Comparison of ENCODE assay signal across 8 cellular contexts in genomic region chr5:159965031-159965837, GRCh38. TPM values are rescaled to one million over a fixed set of nuclear protein-coding genes. Genes with fewer than 3 reads are reported as not detected.
DNase-seq lines count a peak whose midpoint lies in the region; ATAC-seq and TF ChIP-seq lines count a peak whose summit lies in the region.

No MANE protein-coding gene starts in this region.

- H3K27ac Mint-ChIP-seq in Caco-2 (ENCODE audit: unreplicated experiment), result no peak overlapping the region

- intact Hi-C loops in Caco-2 (cut with micrococcal nuclease; ENCODE audit: unreplicated experiment), result loop anchor here (1.0 kb wide), 1 partner anchor 521 kb away; no protein-coding TSS in a partner anchor

- H3K9me3 ChIP-seq in Caco-2, result no peaks in the 10 kb centered on the region

- H3K4me1 ChIP-seq in Caco-2, result no peaks in the 10 kb centered on the region

- H3K36me3 ChIP-seq in Caco-2 (ENCODE audit: control insufficient read depth, insufficient read depth, low read length), result no peaks in the 10 kb centered on the region

- CTCF ChIA-PET in Caco-2 (lab: Charles Lee), result interaction anchor here (0.6 to 1.0 kb wide), 2 partner anchors 22 to 26 kb away, joined by 3 to 4 read pairs; no protein-coding TSS in a partner anchor
- CTCF ChIA-PET in HEK293T (lab: Yijun Ruan, JAX), result interaction anchor here (0.5 to 1.9 kb wide), 4 partner anchors 12 to 520 kb away, joined by 4 read pairs; no protein-coding TSS in a partner anchor

- POLR2A ChIA-PET in Caco-2 (lab: Charles Lee), result no interaction called here
- POLR2A ChIA-PET in HEK293T (lab: Yijun Ruan, JAX), result no interaction called here

- no peak overlapping the region for H3K4me3 Mint-ChIP-seq in Caco-2 (ENCODE audit: unreplicated experiment)

- no peaks in the 10 kb centered on the region for H3K36me3 Mint-ChIP-seq in Caco-2 (ENCODE audit: insufficient read depth, unreplicated experiment)

- peak; percentile 44 to 48 for DNase-seq in Caco-2
- DNase-seq in HEK293T (ENCODE audit: extremely low spot score), result peak; percentile 65
- DNase-seq in epithelial cell of esophagus (ENCODE audit: low read depth), result peak; percentile 63
- peak; percentile 79 for DNase-seq in myocyte (ENCODE audit: low read depth)
- no peak for DNase-seq in mesenteric fat pad (ENCODE audit: low spot score)
- no peak for DNase-seq in cerebellar nuclear complex (lab: John Stamatoyannopoulos, UW)

- no peaks in the 10 kb centered on the region for H3K4me1 Mint-ChIP-seq in Caco-2 (ENCODE audit: low read depth, unreplicated experiment)

- H3K27me3 Mint-ChIP-seq in Caco-2 (ENCODE audit: insufficient read depth, unreplicated experiment), result peaks cover 18% of the 10 kb centered on the region

- no peaks in the 10 kb centered on the region; the same call in 1 of the 2 replicates for H3K27me3 ChIP-seq in Caco-2 (replicated peaks; ENCODE audit: control insufficient read depth, insufficient read depth, low read length)

- no peaks in the 10 kb centered on the region for H3K9me3 Mint-ChIP-seq in Caco-2 (ENCODE audit: unreplicated experiment)

- H3K4me3 ChIP-seq in Caco-2 (ENCODE audit: low read depth, low read length), result no peak overlapping the region
- H3K4me3 ChIP-seq in epithelial cell of esophagus (ENCODE audit: low read length), result no peak overlapping the region

- TF ChIP-seq CTCF in Caco-2 (IDR thresholded peaks at IDR 0.05; ENCODE audit: insufficient read depth in 1 of 2, low read depth in 1 of 2, low read length in 1 of 2, severe bottlenecking in 1 of 2, unreplicated experiment in 1 of 2) (peak in 1 of 2 experiments; percentile 48), epithelial cell of esophagus (IDR thresholded peaks at IDR 0.05; ENCODE audit: insufficient read depth, low read depth, low read length, missing control alignments) (peak; percentile 75)

- ATAC-seq in SK-N-SH treated with all-trans-retinoic acid at 6 μM for 48 hours (peak; percentile 97), HG02798 (IDR thresholded peaks at IDR 0.05; ENCODE audit: poor library complexity, unreplicated experiment) (no peak)

- BruUV-seq in Caco-2 (replicated peaks; lab: Mats Ljungman, UMichigan), result no TSS peak

TF ChIP-seq in HEK293T, 16 proteins besides CTCF, POLR2A, EP300 and RAD21:
- TF ChIP-seq HDGF (IDR thresholded peaks at IDR 0.05; ENCODE audit: borderline replicate concordance), result no peak
- TF ChIP-seq BHLHE40 (IDR thresholded peaks at IDR 0.05; ENCODE audit: borderline replicate concordance), result no peak

TF ChIP-seq in SK-N-SH treated with all-trans-retinoic acid at 6 μM for 48 hours, 23 proteins besides CTCF, POLR2A, EP300 and RAD21:
- TF ChIP-seq TCF4 (CRISPR knock-in tag; IDR thresholded peaks at IDR 0.05; ENCODE audit: borderline replicate concordance), result no peak
- no peak for TF ChIP-seq CREB5 (CRISPR knock-in tag; IDR thresholded peaks at IDR 0.05; ENCODE audit: low read depth)
- TF ChIP-seq TSHZ2 (CRISPR knock-in tag; IDR thresholded peaks at IDR 0.05), result no peak
- TF ChIP-seq ZNF8 (CRISPR knock-in tag; IDR thresholded peaks at IDR 0.05), result no peak
- no peak for TF ChIP-seq ZNF70 (CRISPR knock-in tag; IDR thresholded peaks at IDR 0.05)
- no peak for TF ChIP-seq TOX (CRISPR knock-in tag; IDR thresholded peaks at IDR 0.05; ENCODE audit: borderline replicate concordance)
- TF ChIP-seq ARNTL (CRISPR knock-in tag; IDR thresholded peaks at IDR 0.05; ENCODE audit: borderline replicate concordance, low read depth), result no peak
- TF ChIP-seq PATZ1 (CRISPR knock-in tag; IDR thresholded peaks at IDR 0.05; ENCODE audit: borderline replicate concordance), result no peak
- no peak for TF ChIP-seq CSDC2 (CRISPR knock-in tag; IDR thresholded peaks at IDR 0.05)
- no peak for TF ChIP-seq BACH2 (CRISPR knock-in tag; IDR thresholded peaks at IDR 0.05; ENCODE audit: borderline replicate concordance)
- no peak for TF ChIP-seq CSRNP3 (CRISPR knock-in tag; IDR thresholded peaks at IDR 0.05)
- TF ChIP-seq ZFP3 (CRISPR knock-in tag; IDR thresholded peaks at IDR 0.05), result no peak

RNA-seq across cellular contexts. Expression of gene TTC1, which starts 43.7 kb away (rescaled TPM):
- 50.3 and 53.0 TPM in 2 replicates for total RNA-seq in Caco-2 (2022)
- 71.2 and 72.0 TPM in 2 replicates for total RNA-seq in myocyte
- 64.3 TPM for polyA plus RNA-seq in myocyte (2012)
- total RNA-seq in mesenteric fat pad, result 43.2 TPM

RNA-seq across cellular contexts. Expression of gene ADRA1B, which starts 49.0 kb away (rescaled TPM):
- total RNA-seq in Caco-2 (2022), result not detected in 2 replicates
- 9.0 and 9.2 TPM in 2 replicates for total RNA-seq in myocyte
- polyA plus RNA-seq in myocyte (2012), result 3.2 TPM
- total RNA-seq in mesenteric fat pad, result 6.6 TPM

Comparison
In these comparisons a context has a peak if more than half of its experiments do, and no peak if none do; other contexts are left out.
1. DNase-seq: peak in Caco-2 (2 of 2), HEK293T (single experiment), epithelial cell of esophagus (single experiment) and myocyte (single experiment); none in mesenteric fat pad (single experiment) and cerebellar nuclear complex (0 of 2).